Comparison of ENCODE assay signal across 14 cellular contexts in the genomic region with DNA sequence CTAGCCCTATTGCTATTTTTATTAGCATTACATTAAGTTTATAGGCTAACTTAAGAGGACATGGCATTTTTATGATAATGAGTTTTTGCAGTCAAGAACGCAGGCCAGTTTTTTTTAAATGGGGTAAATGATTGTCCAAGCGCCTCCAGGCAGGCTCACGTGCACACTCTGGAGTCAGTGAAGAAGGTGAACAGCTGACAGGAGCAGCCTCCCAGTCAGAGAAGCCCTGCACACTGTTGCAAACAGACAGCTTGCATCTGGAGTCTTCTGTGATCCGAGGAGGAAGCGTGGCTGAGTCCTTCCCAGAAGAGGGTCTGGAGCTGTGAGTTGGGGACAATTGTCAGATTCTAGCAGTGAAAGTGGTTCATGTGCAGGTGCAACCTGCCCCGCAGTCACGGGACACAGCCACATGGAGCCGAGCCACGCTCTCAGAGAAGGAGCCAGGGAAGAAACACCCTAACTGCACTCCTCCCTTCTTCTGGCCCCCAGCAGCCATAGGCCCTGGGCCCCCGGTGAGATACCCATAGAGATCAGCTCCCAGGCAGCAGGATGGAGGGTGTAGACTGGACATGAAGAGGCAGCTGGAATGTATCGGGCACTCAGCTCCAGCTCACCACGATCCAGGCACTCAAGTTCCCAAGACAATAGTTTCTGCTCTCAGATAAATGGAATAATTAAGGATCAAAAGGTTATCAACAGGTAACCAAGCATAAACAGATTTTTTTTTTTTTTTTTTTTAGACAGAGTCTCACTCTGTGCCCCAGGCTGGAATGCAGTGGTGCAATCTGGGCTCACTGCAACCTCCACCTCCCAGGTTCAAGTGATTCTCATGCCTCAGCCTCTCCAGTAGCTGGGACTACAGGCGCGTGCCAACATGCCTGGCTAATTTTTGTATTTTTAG. TPM values are rescaled to one million over a fixed set of nuclear protein-coding genes. Genes with fewer than 3 reads are reported as not detected.
A peak's percentile ranks its signal among the peaks of the same experiment; 100 is the strongest.
DNase-seq lines count a peak whose midpoint lies in the region; ATAC-seq and TF ChIP-seq lines count a peak whose summit lies in the region.
"Had no signal": no experiment of that assay in that cellular context is flagged by ENCODE, and none has a peak within 500 bp of the region (broad histone marks: within the 10 kb centered on the region; RNA-seq: fewer than 3 reads in every experiment).

No MANE protein-coding gene starts in this region.

- DNase-seq in ACHN = peak; percentile 54
- DNase-seq in NCI-H345 treated with DMSO at 0.1 percent for 48 hours (lab: John Stamatoyannopoulos, UW; ENCODE audit: unreplicated experiment) = peak; percentile 9
- no peak for DNase-seq in DMS53 treated with DMSO at 0.1 percent for 48 hours (lab: John Stamatoyannopoulos, UW; ENCODE audit: unreplicated experiment)
- DNase-seq in hippocampal formation (lab: John Stamatoyannopoulos, UW) = no peak
- no peak for DNase-seq in hepatic stellate cell (ENCODE audit: low spot score)
- no peak for DNase-seq in CD8-positive, alpha-beta T cell
- DNase-seq: effector memory CD4-positive, alpha-beta T cell; H7; mesendoderm; NCI-H446 treated with DMSO at 0.1 percent for 48 hours; stimulated activated CD4-positive, alpha-beta T cell treated with anti-CD3 and anti-CD28 coated beads, Interleukin-4, amount 100 ng/mL, for 24 hours had no signal

- no peak for ATAC-seq in CD8-positive, alpha-beta T cell

- intact Hi-C loops in CD8-positive, alpha-beta T cell (cut with DNase I, micrococcal nuclease) = no loop called here

- no peaks in the 10 kb centered on the region for H3K9me3 ChIP-seq in esophagus (ENCODE audit: control insufficient read depth in 2 of 2, insufficient read depth in 1 of 2, low read depth in 1 of 2, low read length in 1 of 2)
- H3K9me3 ChIP-seq in CD8-positive, alpha-beta T cell (ENCODE audit: low read length) = no peaks in the 10 kb centered on the region

- H3K4me1 Mint-ChIP-seq in nephron = peaks cover 55% of the 10 kb centered on the region
- peaks cover 6% of the 10 kb centered on the region for H3K4me1 Mint-ChIP-seq in CD8-positive, alpha-beta T cell (ENCODE audit: low read depth)

- peak overlapping the region; percentile 75 to 93 for H3K27ac ChIP-seq in esophagus (ENCODE audit: low read depth in 2 of 2, low read length in 1 of 2)
- no peak overlapping the region for H3K27ac ChIP-seq in CD8-positive, alpha-beta T cell (ENCODE audit: low read depth, low read length)

- H3K36me3 Mint-ChIP-seq in nephron (ENCODE audit: low read depth) = peaks cover 19% of the 10 kb centered on the region
- H3K36me3 Mint-ChIP-seq in CD8-positive, alpha-beta T cell = peaks cover 41% of the 10 kb centered on the region

- no peak for TF ChIP-seq CTCF in nephron (IDR thresholded peaks at IDR 0.05; ENCODE audit: unreplicated experiment in 3 of 3)
- no peak for TF ChIP-seq CTCF in CD8-positive, alpha-beta T cell (IDR thresholded peaks at IDR 0.05)

- peaks cover 10% of the 10 kb centered on the region for H3K27me3 Mint-ChIP-seq in nephron (ENCODE audit: low read depth)
- H3K27me3 Mint-ChIP-seq in CD8-positive, alpha-beta T cell (ENCODE audit: low read depth) = no peaks in the 10 kb centered on the region

- CTCF ChIA-PET in CD8-positive, alpha-beta T cell (lab: Charles Lee) = interaction anchor here (0.7 to 4.5 kb wide), 4 partner anchors 11 to 40 kb away, joined by 3 to 27 read pairs (median 4); no protein-coding TSS in a partner anchor

- in situ Hi-C loops in ACHN (cut with HindIII; ENCODE audit: low pct_ligation_motif_present, low pct_unique_long_range_greater_than_20kb, low sequenced_read_pairs) = no loop called here

- POLR2A ChIA-PET in CD8-positive, alpha-beta T cell (lab: Charles Lee) = interaction anchor here (1.1 kb wide), 2 partner anchors 22 to 107 kb away, joined by 4 read pairs; partner anchors contain the start of gene TP53BP2

- peak overlapping the region; percentile 31 to 49 (median 49) for H3K4me3 Mint-ChIP-seq in nephron
- H3K4me3 Mint-ChIP-seq in CD8-positive, alpha-beta T cell = no peak overlapping the region
- H3K4me3 Mint-ChIP-seq: T-helper 1 cell treated with Interleukin-12 subunit alpha and Interleukin-12 subunit beta and Interleukin-4 antibody, amounts not matched to agents 30 μg/mL and 1 μg/mL, for 36 hours had no signal

- no peaks in the 10 kb centered on the region for H3K9me3 Mint-ChIP-seq in nephron
- H3K9me3 Mint-ChIP-seq in CD8-positive, alpha-beta T cell = no peaks in the 10 kb centered on the region
- H3K9me3 Mint-ChIP-seq: T-helper 1 cell treated with Interleukin-12 subunit alpha and Interleukin-12 subunit beta and Interleukin-4 antibody, amounts not matched to agents 30 μg/mL and 1 μg/mL, for 36 hours had no signal

- peaks cover 4 to 5% of the 10 kb centered on the region in 2 donors for H3K4me1 ChIP-seq in esophagus (ENCODE audit: control insufficient read depth in 2 of 2, insufficient read depth in 2 of 2, low read length in 1 of 2)
- peaks cover 4% of the 10 kb centered on the region for H3K4me1 ChIP-seq in CD8-positive, alpha-beta T cell (ENCODE audit: insufficient read depth, low read length)

- peak overlapping the region; percentile 77 to 98 (median 94) for H3K27ac Mint-ChIP-seq in nephron
- H3K27ac Mint-ChIP-seq in CD8-positive, alpha-beta T cell = no peak overlapping the region
- H3K27ac Mint-ChIP-seq: T-helper 1 cell treated with Interleukin-12 subunit alpha and Interleukin-12 subunit beta and Interleukin-4 antibody, amounts not matched to agents 30 μg/mL and 1 μg/mL, for 36 hours had no signal

- H3K36me3 ChIP-seq in esophagus (ENCODE audit: control insufficient read depth in 2 of 2, insufficient read depth in 2 of 2, low read length in 1 of 2) = peaks cover 0 to 21% of the 10 kb centered on the region in 2 donors
- peaks cover 6% of the 10 kb centered on the region for H3K36me3 ChIP-seq in CD8-positive, alpha-beta T cell (ENCODE audit: insufficient read depth, low read length)

- no peaks in the 10 kb centered on the region for H3K27me3 ChIP-seq in esophagus (ENCODE audit: control insufficient read depth in 1 of 2, insufficient read depth in 2 of 2, low read length in 2 of 2)
- H3K27me3 ChIP-seq in CD8-positive, alpha-beta T cell (ENCODE audit: insufficient read depth, low read length) = no peaks in the 10 kb centered on the region

- H3K4me3 ChIP-seq in esophagus (ENCODE audit: low read depth in 1 of 2, low read length in 2 of 2) = no peak overlapping the region
- H3K4me3 ChIP-seq in CD8-positive, alpha-beta T cell (ENCODE audit: low read depth, low read length) = no peak overlapping the region

- 58 to 73% methylated on average over 14 of the region's 14 CpGs for WGBS in esophagus, 2 donors

RNA-seq across cellular contexts. Expression of gene CAPN2, which starts 26.4 kb away (rescaled TPM):
- polyA plus RNA-seq in esophagus = 100 to 1,000 TPM in 1 of 2 donors, 10 to 100 TPM in 1; 89.8 to 159 TPM
- 10 to 100 TPM; 83.0 to 84.7 TPM for total RNA-seq in CD8-positive, alpha-beta T cell

Comparison
In these comparisons a context has a peak if more than half of its experiments do, and no peak if none do; other contexts are left out.
1. DNase-seq: peak in ACHN (single experiment) and NCI-H345 treated with DMSO at 0.1 percent for 48 hours (single experiment); none in DMS53 treated with DMSO at 0.1 percent for 48 hours (single experiment), hippocampal formation (0 of 2), hepatic stellate cell (single experiment) and CD8-positive, alpha-beta T cell (0 of 7).